In the genomic region with DNA sequence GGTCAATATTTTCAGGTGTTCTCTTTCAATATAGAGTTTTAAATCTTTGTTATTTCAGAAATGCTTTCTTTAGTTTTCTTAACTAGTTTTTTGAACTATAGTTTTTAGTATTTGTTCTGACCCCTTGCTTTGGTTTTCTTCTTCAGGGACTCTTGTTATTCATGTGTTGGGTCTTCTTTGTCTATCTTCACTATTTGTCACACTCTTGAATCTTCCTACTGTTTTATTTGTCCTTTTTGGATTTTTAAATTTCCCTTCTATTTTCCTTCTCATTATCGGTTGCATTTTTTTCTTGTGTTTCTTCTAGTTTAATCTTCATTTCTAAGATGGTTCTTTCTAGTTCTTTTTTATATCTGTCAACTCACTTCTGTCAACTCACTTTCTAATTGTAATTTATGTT, we compare ENCODE assay signal across 31 cellular contexts. TPM values are rescaled to one million over a fixed set of nuclear protein-coding genes. Genes with fewer than 3 reads are reported as not detected.
"Had no signal": no experiment of that assay in that cellular context is flagged by ENCODE, and none has a peak within 500 bp of the region (broad histone marks: within the 10 kb centered on the region; RNA-seq: fewer than 3 reads in every experiment).

No MANE protein-coding gene starts in this region.

- H3K4me3 ChIP-seq: stomach, suprapubic skin, testis, thoracic aorta, thyroid gland, tibial artery, tibial nerve, transverse colon, upper lobe of left lung, upper lobe of right lung, uterus, vagina had no signal

- H3K27ac ChIP-seq: stomach, suprapubic skin, testis, thoracic aorta, thyroid gland, tibial artery, tibial nerve, transverse colon, upper lobe of left lung, upper lobe of right lung, uterus, vagina had no signal

- H3K27me3 ChIP-seq: stomach, suprapubic skin, testis, thyroid gland, tibial nerve, transverse colon, upper lobe of left lung, upper lobe of right lung, uterus, vagina had no signal

- ATAC-seq: stimulated activated effector memory CD8-positive, alpha-beta T cell treated with anti-CD3 and anti-CD28 coated beads, Interleukin-12 subunit alpha, Interleukin-12 subunit beta, amount 100 ng/mL, for 72 hours; stimulated activated memory B cell treated with anti-CD40 and anti-IgM and Interleukin-4, amounts not matched to agents 10 μg/mL and 1 μg/mL and 100 μg/mL, for 72 hours; stimulated activated naive B cell treated with anti-CD40 and anti-IgM and Interleukin-4, amounts not matched to agents 10 μg/mL and 1 μg/mL and 100 μg/mL, for 72 hours; stimulated activated naive CD8-positive, alpha-beta T cell treated with anti-CD3 and anti-CD28 coated beads, Interleukin-15, amount 100 ng/mL, for 72 hours; stimulated activated naive CD8-positive, alpha-beta T cell treated with anti-CD3 and anti-CD28 coated beads, Interleukin-15, Interleukin-2, amounts not matched to agents 100 U/mL and 50 U/mL, for 24 hours; upper lobe of right lung had no signal

- DNase-seq: stimulated activated CD4-positive, alpha-beta T cell treated with anti-CD3 and anti-CD28 coated beads, Interleukin-2, amount 100 ng/mL, for 48 hours; stimulated activated CD4-positive, alpha-beta T cell treated with anti-CD3 and anti-CD28 coated beads, Interleukin-4, amount 100 ng/mL, for 1 hour; stimulated activated CD4-positive, alpha-beta T cell treated with anti-CD3 and anti-CD28 coated beads, Interleukin-4, amount 100 ng/mL, for 24 hours; stimulated activated CD4-positive, alpha-beta T cell treated with anti-CD3 and anti-CD28 coated beads, Interleukin-4, amount 100 ng/mL, for 4 hours; stimulated activated CD8-positive, alpha-beta memory T cell treated with anti-CD3 and anti-CD28 coated beads, Interleukin-4, amount 100 ng/mL, for 48 hours; stimulated activated naive B cell treated with anti-CD40 and anti-IgM and Interleukin-4, amounts not matched to agents 10 μg/mL and 1 μg/mL and 100 μg/mL, for 72 hours; stimulated activated naive CD4-positive, alpha-beta T cell; stimulated activated naive CD4-positive, alpha-beta T cell treated with Interleukin-2 at 50 U/mL for 16 hours; stimulated activated naive CD8-positive, alpha-beta T cell treated with anti-CD3 and anti-CD28 coated beads, Interleukin-15, amount 100 ng/mL, for 72 hours; stimulated activated naive CD8-positive, alpha-beta T cell treated with anti-CD3 and anti-CD28 coated beads, Interleukin-15, Interleukin-2, amounts not matched to agents 100 U/mL and 50 U/mL, for 24 hours; stomach; substantia nigra; testis; thyroid gland; transverse colon; trophoblast cell; upper lobe of left lung; upper lobe of right lung; uterus had no signal

- FAIRE-seq: urothelium cell line had no signal

- H3K36me3 ChIP-seq: stomach, suprapubic skin, thoracic aorta, thyroid gland, tibial artery, tibial nerve, transverse colon, upper lobe of left lung, upper lobe of right lung, uterus, vagina had no signal

- H3K9me3 ChIP-seq: suprapubic skin, testis, thyroid gland, uterus, vagina had no signal

- H3K4me1 ChIP-seq: testis, tibial artery, uterus had no signal

RNA-seq across cellular contexts. Expression of a gene that starts 42.2 kb away (rescaled TPM):
- total RNA-seq: stomach, subcutaneous adipose tissue, suprapubic skin, temporal lobe, thoracic aorta, tibial nerve, transverse colon, upper lobe of left lung, upper lobe of right lung, ureter, urinary bladder, uterus, vagina had no signal
- polyA plus RNA-seq: stomach, urinary bladder had no signal
